In the genomic region with DNA sequence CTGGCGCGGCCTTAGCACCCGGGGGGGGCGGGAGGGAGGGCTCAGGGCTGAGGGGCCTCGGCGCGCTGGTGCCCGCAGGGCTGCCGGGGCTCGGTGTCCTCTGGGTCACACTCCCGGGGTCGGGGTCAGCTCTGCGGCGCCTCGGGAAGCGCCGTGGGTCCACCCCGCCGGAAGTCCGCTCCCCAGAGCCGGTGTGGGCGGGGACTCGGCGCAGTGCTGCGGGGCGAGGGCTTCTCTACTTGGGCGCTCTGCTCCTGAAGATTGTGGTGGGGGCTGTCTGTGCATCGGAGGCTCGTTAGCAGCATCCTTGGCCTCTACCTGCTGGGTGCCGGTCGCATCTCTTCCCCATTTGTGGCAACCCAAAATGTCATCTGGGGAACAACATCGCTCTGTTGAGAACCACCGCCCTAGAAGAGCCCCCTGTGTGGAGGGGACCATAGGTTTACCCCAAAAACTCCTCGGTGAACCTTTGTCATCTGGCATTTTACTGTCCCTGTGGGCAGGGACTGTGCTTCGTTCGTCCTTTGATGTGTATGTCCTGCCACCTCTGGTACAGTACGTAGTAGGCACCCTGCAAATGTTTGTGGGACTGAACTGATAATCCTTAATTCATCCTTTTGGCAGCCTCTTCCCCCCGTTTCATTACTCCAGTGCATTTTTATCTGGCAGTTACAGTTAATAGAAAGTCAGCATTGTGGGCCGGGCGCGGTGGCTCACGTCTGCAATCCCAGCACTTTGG, we compare ENCODE assay signal across 8 cellular contexts. TPM values are rescaled to one million over a fixed set of nuclear protein-coding genes. Genes with fewer than 3 reads are reported as not detected.
DNase-seq lines count a peak whose midpoint lies in the region; ATAC-seq, FAIRE-seq and TF ChIP-seq lines count a peak whose summit lies in the region.

No MANE protein-coding gene starts in this region.

- FAIRE-seq in endothelial cell of umbilical vein (lab: Jason Lieb, UNC): peak; percentile 12

- CTCF ChIA-PET in activated CD8-positive, alpha-beta T cell treated with anti-CD3 and anti-CD28 coated beads for 36 hours (lab: Charles Lee): interaction anchor here (0.7 to 1.0 kb wide), 3 partner anchors 20 to 34 kb away, joined by 3 to 4 read pairs (median 3); no protein-coding TSS in a partner anchor
- CTCF ChIA-PET in endothelial cell of umbilical vein (lab: Charles Lee): interaction anchor here (1.0 to 1.4 kb wide), 5 partner anchors 8 to 556 kb away, joined by 3 to 5 read pairs (median 4); no protein-coding TSS in a partner anchor

- H3K9ac ChIP-seq in endothelial cell of umbilical vein (replicated peaks; ENCODE audit: extremely low read depth, insufficient read depth, low read length) (peak overlapping the region; percentile 78), muscle layer of colon (ENCODE audit: low read length) (peak overlapping the region; percentile 81)

- H3K36me3 ChIP-seq in endothelial cell of umbilical vein (ENCODE audit: control insufficient read depth in 2 of 2, extremely low read depth in 1 of 2, insufficient read depth in 2 of 2, low read length in 2 of 2) (no peaks in the 10 kb centered on the region), muscle layer of colon (ENCODE audit: insufficient read depth, low read length) (no peaks in the 10 kb centered on the region)

- no peaks in the 10 kb centered on the region for H3K9me3 Mint-ChIP-seq in HFFc6
- no peaks in the 10 kb centered on the region for H3K9me3 Mint-ChIP-seq in activated CD8-positive, alpha-beta T cell treated with anti-CD3 and anti-CD28 coated beads for 36 hours

- peak overlapping the region; percentile 63 for H3K27ac ChIP-seq in endothelial cell of umbilical vein (ENCODE audit: insufficient read depth, low read depth, low read length)
- peak overlapping the region; percentile 73 for H3K27ac ChIP-seq in muscle layer of colon (ENCODE audit: low read depth, low read length)

- H3K79me2 ChIP-seq in endothelial cell of umbilical vein (ENCODE audit: control insufficient read depth, insufficient read depth, low read length): peaks cover 48% of the 10 kb centered on the region

- dilution Hi-C loops in endothelial cell of umbilical vein (cut with MboI; ENCODE audit: extremely low pct_ligation_motif_present, low sequenced_read_pairs): no loop called here

- H3K4me1 ChIP-seq in endothelial cell of umbilical vein (ENCODE audit: control insufficient read depth, extremely low read depth, insufficient read depth, low read length): peaks cover 7% of the 10 kb centered on the region
- peaks cover 37% of the 10 kb centered on the region for H3K4me1 ChIP-seq in muscle layer of colon (ENCODE audit: insufficient read depth, low read length)

- POLR2A ChIA-PET in activated CD8-positive, alpha-beta T cell treated with anti-CD3 and anti-CD28 coated beads for 36 hours (lab: Charles Lee): no interaction called here
- POLR2A ChIA-PET in endothelial cell of umbilical vein (lab: Charles Lee): interaction anchor here (0.6 to 0.9 kb wide), 2 partner anchors 9 to 1889 kb away, joined by 3 to 6 read pairs; no protein-coding TSS in a partner anchor

- BruUV-seq in endothelial cell of umbilical vein (replicated peaks; lab: Mats Ljungman, UMichigan): TSS peak; percentile 43

- H3K4me3 ChIP-seq in endothelial cell of umbilical vein (replicated peaks in 1 of 3; ENCODE audit: insufficient read depth in 1 of 3, low read depth in 1 of 3, low read length in 3 of 3): peak overlapping the region; percentile 41 to 98 (median 94)
- H3K4me3 ChIP-seq in muscle layer of colon (ENCODE audit: low read depth in 1 of 2, low read length in 2 of 2): peak overlapping the region; percentile 98 to 99

- peak; percentile 63 for ATAC-seq in activated CD8-positive, alpha-beta T cell treated with anti-CD3 and anti-CD28 coated beads for 36 hours

- peak overlapping the region; percentile 99 for H3K27ac Mint-ChIP-seq in HFFc6
- H3K27ac Mint-ChIP-seq in activated CD8-positive, alpha-beta T cell treated with anti-CD3 and anti-CD28 coated beads for 36 hours: peak overlapping the region; percentile 94

- peak; percentile 5 for TF ChIP-seq POLR2A in endothelial cell of umbilical vein (IDR thresholded peaks at IDR 0.05; ENCODE audit: low read depth, low read length)

- H3K4me3 Mint-ChIP-seq in HFFc6: peak overlapping the region; percentile 97
- H3K4me3 Mint-ChIP-seq in activated CD8-positive, alpha-beta T cell treated with anti-CD3 and anti-CD28 coated beads for 36 hours: peak overlapping the region; percentile 89

- peaks cover 8% of the 10 kb centered on the region; the same call in 1 of the 2 replicates for H3K36me3 Mint-ChIP-seq in HFFc6 (ENCODE audit: low read depth)
- H3K36me3 Mint-ChIP-seq in activated CD8-positive, alpha-beta T cell treated with anti-CD3 and anti-CD28 coated beads for 36 hours (ENCODE audit: low read depth): no peaks in the 10 kb centered on the region

- H3K27me3 ChIP-seq in endothelial cell of umbilical vein (ENCODE audit: control insufficient read depth in 2 of 2, insufficient read depth in 2 of 2, low read length in 2 of 2): peaks cover 10 to 11% of the 10 kb centered on the region in 2 experiments
- H3K27me3 ChIP-seq in muscle layer of colon (ENCODE audit: control insufficient read depth in 1 of 2, insufficient read depth in 2 of 2, low read length in 2 of 2): no peaks in the 10 kb centered on the region

- H4K20me1 ChIP-seq in endothelial cell of umbilical vein (replicated peaks; ENCODE audit: control insufficient read depth, extremely low read depth, insufficient read depth, low read length): peaks cover 6% of the 10 kb centered on the region

- peaks cover 65% of the 10 kb centered on the region for H3K4me1 Mint-ChIP-seq in HFFc6 (ENCODE audit: low read depth)
- peaks cover 53% of the 10 kb centered on the region for H3K4me1 Mint-ChIP-seq in activated CD8-positive, alpha-beta T cell treated with anti-CD3 and anti-CD28 coated beads for 36 hours (ENCODE audit: low read depth)

- intact Hi-C loops in activated CD8-positive, alpha-beta T cell treated with anti-CD3 and anti-CD28 coated beads for 36 hours (cut with micrococcal nuclease): no loop called here
- intact Hi-C loops in endothelial cell of umbilical vein (cut with micrococcal nuclease): loop anchor here (10.0 kb wide), 2 partner anchors 252 to 912 kb away; partner anchors contain the start of gene PPP4R1

- H3K9me1 ChIP-seq in endothelial cell of umbilical vein (replicated peaks; ENCODE audit: control insufficient read depth, extremely low read depth, insufficient read depth, low read length): no peaks in the 10 kb centered on the region

- peaks cover 4% of the 10 kb centered on the region for H3K27me3 Mint-ChIP-seq in HFFc6 (ENCODE audit: insufficient read depth)
- H3K27me3 Mint-ChIP-seq in activated CD8-positive, alpha-beta T cell treated with anti-CD3 and anti-CD28 coated beads for 36 hours: peaks cover 6% of the 10 kb centered on the region

- no peaks in the 10 kb centered on the region for H3K9me3 ChIP-seq in endothelial cell of umbilical vein (replicated peaks; ENCODE audit: control insufficient read depth, insufficient read depth, low read length)
- H3K9me3 ChIP-seq in muscle layer of colon (ENCODE audit: low read length): no peaks in the 10 kb centered on the region

- H3K4me2 ChIP-seq in endothelial cell of umbilical vein (ENCODE audit: insufficient read depth, low read length): peak overlapping the region; percentile 93

- TF ChIP-seq CTCF in HFFc6 (IDR thresholded peaks at IDR 0.05): no peak
- no peak for TF ChIP-seq CTCF in activated CD8-positive, alpha-beta T cell treated with anti-CD3 and anti-CD28 coated beads for 36 hours (IDR thresholded peaks at IDR 0.05)
- no peak for TF ChIP-seq CTCF in endothelial cell of umbilical vein (IDR thresholded peaks at IDR 0.05; ENCODE audit: extremely low read depth in 1 of 2, insufficient read depth in 1 of 2, low read depth in 1 of 2, low read length in 2 of 2)

- DNase-seq in NCI-H526 (lab: John Stamatoyannopoulos, UW): peak; percentile 2 to 36
- DNase-seq in NCI-H526 treated with DMSO at 0.1 percent for 48 hours (lab: John Stamatoyannopoulos, UW): no peak
- no peak for DNase-seq in HFFc6
- DNase-seq in MV-4-11 (lab: John Stamatoyannopoulos, UW): peak; percentile 30
- DNase-seq in activated CD8-positive, alpha-beta T cell treated with anti-CD3 and anti-CD28 coated beads for 36 hours: peak; percentile 70
- DNase-seq in endothelial cell of umbilical vein (ENCODE audit: low read depth, low spot score): peak; percentile 47
- peak in 5 of 6 experiments; percentile 48 to 78 (median 71) for DNase-seq in stimulated activated naive CD4-positive, alpha-beta T cell (lab: John Stamatoyannopoulos, UW)

- peak overlapping the region; percentile 72 for H2AFZ ChIP-seq in endothelial cell of umbilical vein (ENCODE audit: low read depth, low read length)

TF ChIP-seq in endothelial cell of umbilical vein, 7 proteins besides CTCF, POLR2A, EP300 and RAD21:
- TF ChIP-seq MAX (IDR thresholded peaks at IDR 0.05; ENCODE audit: insufficient read depth, insufficient read length): no peak
- TF ChIP-seq JUN (IDR thresholded peaks at IDR 0.05; ENCODE audit: borderline replicate concordance, insufficient read depth, insufficient read length, low read depth): no peak
- no peak for TF ChIP-seq POLR2AphosphoS5 (IDR thresholded peaks at IDR 0.05; ENCODE audit: insufficient read depth, low read depth, low read length)
- TF ChIP-seq GATA2 (IDR thresholded peaks at IDR 0.05; ENCODE audit: insufficient read depth, insufficient read length, low read depth, low read length): no peak
- TF ChIP-seq EZH2 (IDR thresholded peaks at IDR 0.05; ENCODE audit: borderline replicate concordance, low read depth, low read length, severe bottlenecking): no peak
- TF ChIP-seq MYC (IDR thresholded peaks at IDR 0.05; ENCODE audit: low read depth, low read length): no peak
- no peak for TF ChIP-seq FOS (IDR thresholded peaks at IDR 0.05; ENCODE audit: borderline replicate concordance, insufficient read depth, low read length)

RNA-seq across cellular contexts. Expression of gene NAPG, which starts 0.6 kb away (rescaled TPM):
- 10 to 100 TPM; 35.1 to 40.2 (median 37.9) TPM for total RNA-seq in HFFc6 (2021; fragmentation: NEBNext Ultra II Directional; extraction: Animal tissue kit (Norgen Biotek cat#: 25700))
- total RNA-seq in activated CD8-positive, alpha-beta T cell treated with anti-CD3 and anti-CD28 coated beads for 36 hours: 10 to 100 TPM; 27.5 to 29.7 TPM
- 34.1 and 34.7 TPM in 2 replicates for total RNA-seq in endothelial cell of umbilical vein
- polyA plus RNA-seq in endothelial cell of umbilical vein: 8.3 and 10.8 TPM in 2 replicates
- 10.3 and 11.8 TPM in 2 replicates for polyA plus RNA-seq in endothelial cell of umbilical vein (2011; cell fraction: cytosol; rRNA removed)
- polyA plus RNA-seq in endothelial cell of umbilical vein (2011; cell fraction: nucleus; rRNA removed): 42.0 and 58.8 TPM in 2 replicates
- polyA plus RNA-seq in endothelial cell of umbilical vein (2012): 15.6 and 21.4 TPM in 2 replicates
- polyA minus RNA-seq in endothelial cell of umbilical vein: 12.3 and 20.7 TPM in 2 replicates
- polyA minus RNA-seq in endothelial cell of umbilical vein (2011; cell fraction: cytosol; rRNA and poly(A)+ RNA removed): 9.3 TPM
- 47.4 and 61.3 TPM in 2 replicates for polyA minus RNA-seq in endothelial cell of umbilical vein (2011; cell fraction: nucleus; rRNA and poly(A)+ RNA removed)

Comparison
In these comparisons a context has a peak if more than half of its experiments do, and no peak if none do; other contexts are left out.
1. DNase-seq: peak in NCI-H526 (2 of 2), MV-4-11 (single experiment), activated CD8-positive, alpha-beta T cell treated with anti-CD3 and anti-CD28 coated beads for 36 hours (single experiment), endothelial cell of umbilical vein (single experiment) and stimulated activated naive CD4-positive, alpha-beta T cell (5 of 6); none in NCI-H526 treated with DMSO at 0.1 percent for 48 hours (single experiment) and HFFc6 (single experiment).